ENCODE assay signal across 11 cellular contexts in genomic region chr10:68987611-68988010, GRCh38. TPM values are rescaled to one million over a fixed set of nuclear protein-coding genes. Genes with fewer than 3 reads are reported as not detected.
A peak's percentile ranks its signal among the peaks of the same experiment; 100 is the strongest.
DNase-seq lines count a peak whose midpoint lies in the region; ATAC-seq and TF ChIP-seq lines count a peak whose summit lies in the region.
"Had no signal": no experiment of that assay in that cellular context is flagged by ENCODE, and none has a peak within 500 bp of the region (broad histone marks: within the 10 kb centered on the region; RNA-seq: fewer than 3 reads in every experiment).

No MANE protein-coding gene starts in this region.

- POLR2A ChIA-PET in CD8-positive, alpha-beta memory T cell (lab: Charles Lee) = interaction anchor here (0.8 kb wide), 1 partner anchor 138 kb away, joined by 3 read pairs; no protein-coding TSS in a partner anchor

- no peak overlapping the region for H3K27ac ChIP-seq in CD8-positive, alpha-beta memory T cell (ENCODE audit: low read depth, low read length)
- H3K27ac ChIP-seq in smooth muscle cell (ENCODE audit: low read depth) = no peak overlapping the region

- peaks cover 45 to 55% (median 51%) of the 10 kb centered on the region in 3 donors for H3K4me1 Mint-ChIP-seq in CD8-positive, alpha-beta memory T cell
- H3K4me1 Mint-ChIP-seq in HFFc6 (ENCODE audit: low read depth) = peaks cover 49% of the 10 kb centered on the region
- H3K4me1 Mint-ChIP-seq in activated T-helper 17 cell treated with anti-CD3 and anti-CD28 coated beads, Interleukin-2, amount 50 U/mL, for 72 hours = peaks cover 22% of the 10 kb centered on the region
- H3K4me1 Mint-ChIP-seq in natural killer cell = peaks cover 35 to 37% of the 10 kb centered on the region in 2 donors

- H3K27ac Mint-ChIP-seq in CD8-positive, alpha-beta memory T cell = peak overlapping the region in 4 of 8 donors; percentile 57 to 99 (median 92)
- H3K27ac Mint-ChIP-seq in HFFc6 (peak overlapping the region; percentile 95), natural killer cell (peak overlapping the region in 1 of 2 donors; percentile 84)
- no peak overlapping the region for H3K27ac Mint-ChIP-seq in activated T-helper 17 cell treated with anti-CD3 and anti-CD28 coated beads, Interleukin-2, amount 50 U/mL, for 72 hours

- H3K9ac ChIP-seq in smooth muscle cell (ENCODE audit: low read depth) = no peak overlapping the region

- TF ChIP-seq CTCF in HFFc6 (IDR thresholded peaks at IDR 0.05) (no peak), natural killer cell (IDR thresholded peaks at IDR 0.05) (no peak), smooth muscle cell (IDR thresholded peaks at IDR 0.05; ENCODE audit: borderline replicate concordance, insufficient read depth, poor library complexity, severe bottlenecking) (no peak)

- peaks cover 0 to 34% (median 13%) of the 10 kb centered on the region in 3 donors for H3K36me3 Mint-ChIP-seq in CD8-positive, alpha-beta memory T cell
- H3K36me3 Mint-ChIP-seq in HFFc6 (ENCODE audit: low read depth) = peaks cover 24% of the 10 kb centered on the region
- H3K36me3 Mint-ChIP-seq in activated T-helper 17 cell treated with anti-CD3 and anti-CD28 coated beads, Interleukin-2, amount 50 U/mL, for 72 hours (ENCODE audit: low read depth) = peaks cover 71% of the 10 kb centered on the region
- H3K36me3 Mint-ChIP-seq in natural killer cell = peaks cover 3% of the 10 kb centered on the region

- H3K36me3 ChIP-seq in CD8-positive, alpha-beta memory T cell (ENCODE audit: insufficient read depth, low read length) = peaks cover 10% of the 10 kb centered on the region
- H3K36me3 ChIP-seq in smooth muscle cell (ENCODE audit: low read depth) = peaks cover 6% of the 10 kb centered on the region

- no peak overlapping the region for H3K4me2 ChIP-seq in smooth muscle cell

- no peaks in the 10 kb centered on the region for H3K9me3 ChIP-seq in CD8-positive, alpha-beta memory T cell (ENCODE audit: low read length)
- H3K9me3 ChIP-seq in smooth muscle cell (replicated peaks; ENCODE audit: low read depth) = no peaks in the 10 kb centered on the region
- H3K9me3 ChIP-seq: mucosa of descending colon had no signal

- H3F3A ChIP-seq in smooth muscle cell (ENCODE audit: low read depth) = peaks cover 9% of the 10 kb centered on the region

- no peaks in the 10 kb centered on the region for H3K27me3 ChIP-seq in CD8-positive, alpha-beta memory T cell (ENCODE audit: insufficient read depth, low read length, poor library complexity, severe bottlenecking)
- H3K27me3 ChIP-seq in smooth muscle cell (ENCODE audit: low read depth) = no peaks in the 10 kb centered on the region

- intact Hi-C loops in natural killer cell (cut with micrococcal nuclease) = loop anchor here (5.0 kb wide), 1 partner anchor 405 kb away; no protein-coding TSS in a partner anchor

- H3K4me3 Mint-ChIP-seq in CD8-positive, alpha-beta memory T cell = peak overlapping the region; percentile 46 to 99 (median 98)
- H3K4me3 Mint-ChIP-seq in HFFc6 (peak overlapping the region; percentile 99), natural killer cell (peak overlapping the region; percentile 99)
- H3K4me3 Mint-ChIP-seq in activated T-helper 17 cell treated with anti-CD3 and anti-CD28 coated beads, Interleukin-2, amount 50 U/mL, for 72 hours = peak overlapping the region; percentile 92

- H3K79me2 ChIP-seq in smooth muscle cell (ENCODE audit: low read depth) = peaks cover 38% of the 10 kb centered on the region

- H3K4me3 ChIP-seq in CD8-positive, alpha-beta memory T cell (ENCODE audit: low read length) = no peak overlapping the region
- no peak overlapping the region for H3K4me3 ChIP-seq in smooth muscle cell

- CTCF ChIA-PET in CD8-positive, alpha-beta memory T cell (lab: Charles Lee) = interaction anchor here (1.5 to 2.0 kb wide), 4 partner anchors 17 to 106 kb away, joined by 4 to 10 read pairs (median 7); partner anchors contain the start of gene DDX21

- WGBS in smooth muscle cell (ENCODE audit: low lambda C conversion rate) = 89% methylated on average over 3 of the region's 3 CpGs

- peaks cover 8% of the 10 kb centered on the region for H4K20me1 ChIP-seq in smooth muscle cell (ENCODE audit: low read depth)

- H2AFZ ChIP-seq in smooth muscle cell (ENCODE audit: low read depth) = no peak overlapping the region

- H3K27me3 Mint-ChIP-seq in CD8-positive, alpha-beta memory T cell = no peaks in the 10 kb centered on the region
- H3K27me3 Mint-ChIP-seq in HFFc6 (ENCODE audit: insufficient read depth) (peaks cover 5% of the 10 kb centered on the region), natural killer cell (ENCODE audit: low read depth in 2 of 2) (no peaks in the 10 kb centered on the region)
- H3K27me3 Mint-ChIP-seq in activated T-helper 17 cell treated with anti-CD3 and anti-CD28 coated beads, Interleukin-2, amount 50 U/mL, for 72 hours = no peaks in the 10 kb centered on the region

- DNase-seq in CD8-positive, alpha-beta memory T cell = no peak
- DNase-seq in HFFc6 = no peak
- no peak for DNase-seq in natural killer cell
- no peak for DNase-seq in smooth muscle cell (lab: John Stamatoyannopoulos, UW; ENCODE audit: unreplicated experiment)
- DNase-seq: H7, mucosa of descending colon, NCI-H1436, NCI-H774 had no signal

- no peak for ATAC-seq in activated T-helper 17 cell treated with anti-CD3 and anti-CD28 coated beads, Interleukin-2, amount 50 U/mL, for 72 hours (replicated peaks)
- ATAC-seq in natural killer cell = no peak
- no peak for ATAC-seq in HG03108 (IDR thresholded peaks at IDR 0.05; ENCODE audit: unreplicated experiment)
- ATAC-seq in GM21526 (IDR thresholded peaks at IDR 0.05; ENCODE audit: low FRiP score, unreplicated experiment) = no peak

- H3K4me1 ChIP-seq in CD8-positive, alpha-beta memory T cell (ENCODE audit: insufficient read depth, low read length) = peaks cover 19% of the 10 kb centered on the region
- peaks cover 4% of the 10 kb centered on the region for H3K4me1 ChIP-seq in smooth muscle cell (ENCODE audit: low read depth)

- H3K9me3 Mint-ChIP-seq in CD8-positive, alpha-beta memory T cell = no peaks in the 10 kb centered on the region
- H3K9me3 Mint-ChIP-seq in HFFc6 = no peaks in the 10 kb centered on the region
- H3K9me3 Mint-ChIP-seq in activated T-helper 17 cell treated with anti-CD3 and anti-CD28 coated beads, Interleukin-2, amount 50 U/mL, for 72 hours = no peaks in the 10 kb centered on the region
- H3K9me3 Mint-ChIP-seq in natural killer cell = no peaks in the 10 kb centered on the region

RNA-seq across cellular contexts. Expression of gene KIFBP, which starts 1.0 kb away (rescaled TPM):
- total RNA-seq in CD8-positive, alpha-beta memory T cell = 10 to 100 TPM; 19.3 to 21.0 TPM
- 5.2 TPM for polyA plus RNA-seq in CD8-positive, alpha-beta memory T cell
- 10 to 100 TPM; 43.6 to 56.2 (median 51.9) TPM for total RNA-seq in HFFc6 (2021; fragmentation: NEBNext Ultra II Directional; extraction: Animal tissue kit (Norgen Biotek cat#: 25700))
- total RNA-seq in activated T-helper 17 cell treated with anti-CD3 and anti-CD28 coated beads, Interleukin-2, amount 50 U/mL, for 72 hours = 10 to 100 TPM in 1 of 2 donors, 1 to 10 TPM in 1; 8.2 to 13.1 TPM
- 1 to 10 TPM; 3.5 to 4.4 (median 4.0) TPM for total RNA-seq in natural killer cell
- 51.8 and 55.1 TPM in 2 replicates for total RNA-seq in smooth muscle cell
- 37.6 and 38.0 TPM in 2 replicates for polyA plus RNA-seq in smooth muscle cell

RNA-seq across cellular contexts. Expression of gene DDX21, which starts 31.6 kb away (rescaled TPM):
- 100 to 1,000 TPM; 275 to 286 TPM for total RNA-seq in CD8-positive, alpha-beta memory T cell
- polyA plus RNA-seq in CD8-positive, alpha-beta memory T cell = 23.1 TPM
- 100 to 1,000 TPM in 1 of 6 experiments, 10 to 100 TPM in 5; 81.7 to 103 (median 90.7) TPM for total RNA-seq in HFFc6 (2021; fragmentation: NEBNext Ultra II Directional; extraction: Animal tissue kit (Norgen Biotek cat#: 25700))
- 100 to 1,000 TPM in 1 of 2 donors, 10 to 100 TPM in 1; 77.8 to 176 TPM for total RNA-seq in activated T-helper 17 cell treated with anti-CD3 and anti-CD28 coated beads, Interleukin-2, amount 50 U/mL, for 72 hours
- total RNA-seq in natural killer cell (10 to 100 TPM; 59.0 to 62.1 (median 59.8) TPM), smooth muscle cell (47.7 and 52.3 TPM in 2 replicates)
- polyA plus RNA-seq in smooth muscle cell = 9.9 and 11.0 TPM in 2 replicates
